Comparison of ENCODE assay signal across 9 cellular contexts in genomic region chr16:72467157-72467759, GRCh38.
DNase-seq lines count a peak whose midpoint lies in the region; TF ChIP-seq lines count a peak whose summit lies in the region.
"Had no signal": no experiment of that assay in that cellular context is flagged by ENCODE, and none has a peak within 500 bp of the region (broad histone marks: within the 10 kb centered on the region; RNA-seq: fewer than 3 reads in every experiment).

No MANE protein-coding gene starts in this region.

- H4K20me1 ChIP-seq in MM.1S (ENCODE audit: insufficient read depth, low read length), result no peaks in the 10 kb centered on the region

- H3F3A ChIP-seq in MM.1S (ENCODE audit: insufficient read depth, low read length), result no peaks in the 10 kb centered on the region

- H3K27ac ChIP-seq in MM.1S (ENCODE audit: low read length) (no peak overlapping the region), testis (no peak overlapping the region)

- no peaks in the 10 kb centered on the region for H3K9me2 ChIP-seq in MM.1S (replicated peaks; ENCODE audit: insufficient read depth, low read length)

- intact Hi-C loops in testis (cut with DNase I; ENCODE audit: low total_unique reads), result no loop called here

- TF ChIP-seq CTCF in MM.1S (IDR thresholded peaks at IDR 0.05; ENCODE audit: low read length) (peak; percentile 47), testis (IDR thresholded peaks at IDR 0.05) (peak in 2 of 3 experiments; percentile 51 to 54)

- WGBS in testis, 2 donors, result 37 to 40% methylated on average over 3 of the region's 3 CpGs

- H3K27me3 Mint-ChIP-seq in T-helper 2 cell treated with Interferon-gamma antibody and Interleukin-4, amounts not matched to agents 5 μg/mL and 100 μg/mL, for 36 hours (ENCODE audit: low read depth), result no peaks in the 10 kb centered on the region
- H3K27me3 Mint-ChIP-seq: CD4-positive, CD25-positive, alpha-beta regulatory T cell had no signal

- H3K4me1 ChIP-seq in MM.1S (ENCODE audit: low read length) (no peaks in the 10 kb centered on the region), testis (no peaks in the 10 kb centered on the region)

- H3K9me3 Mint-ChIP-seq in T-helper 2 cell treated with Interferon-gamma antibody and Interleukin-4, amounts not matched to agents 5 μg/mL and 100 μg/mL, for 36 hours, result no peaks in the 10 kb centered on the region

- no peak overlapping the region for H3K4me3 ChIP-seq in MM.1S (ENCODE audit: low read length)
- H3K4me3 ChIP-seq in testis, result no peak overlapping the region

- peak; percentile 9 for DNase-seq in NCI-H510A treated with DMSO at 0.1 percent for 48 hours (lab: John Stamatoyannopoulos, UW)
- DNase-seq in NCI-H510A (lab: John Stamatoyannopoulos, UW), result no peak
- DNase-seq in MM.1S, result peak; percentile 44
- DNase-seq in SKM-1 treated with dmso at 0.1 percent for 144 hours (lab: John Stamatoyannopoulos, UW; ENCODE audit: unreplicated experiment), result peak; percentile 49
- peak; percentile 80 for DNase-seq in globus pallidus (ENCODE audit: low spot score)
- DNase-seq in testis, result peak; percentile 21
- DNase-seq in 8988T, result no peak
- DNase-seq in T-helper 2 cell treated with Interferon-gamma antibody and Interleukin-4, amounts not matched to agents 5 μg/mL and 100 μg/mL, for 36 hours (ENCODE audit: low spot score), result no peak

- no peak overlapping the region for H2AFZ ChIP-seq in MM.1S (ENCODE audit: low read length)

- no peaks in the 10 kb centered on the region for H3K4me1 Mint-ChIP-seq in T-helper 2 cell treated with Interferon-gamma antibody and Interleukin-4, amounts not matched to agents 5 μg/mL and 100 μg/mL, for 36 hours (ENCODE audit: low read depth)
- H3K4me1 Mint-ChIP-seq: CD4-positive, CD25-positive, alpha-beta regulatory T cell had no signal

- no peak overlapping the region for H3K4me3 Mint-ChIP-seq in T-helper 2 cell treated with Interferon-gamma antibody and Interleukin-4, amounts not matched to agents 5 μg/mL and 100 μg/mL, for 36 hours
- H3K4me3 Mint-ChIP-seq: CD4-positive, CD25-positive, alpha-beta regulatory T cell had no signal

- H3K9me3 ChIP-seq in MM.1S (replicated peaks; ENCODE audit: insufficient read depth, low read length) (no peaks in the 10 kb centered on the region), testis (no peaks in the 10 kb centered on the region)

- H3K36me3 ChIP-seq in MM.1S (replicated peaks; ENCODE audit: insufficient read depth, low read length) (no peaks in the 10 kb centered on the region), testis (ENCODE audit: low read depth, missing control alignments) (no peaks in the 10 kb centered on the region)

- H3K36me3 Mint-ChIP-seq in T-helper 2 cell treated with Interferon-gamma antibody and Interleukin-4, amounts not matched to agents 5 μg/mL and 100 μg/mL, for 36 hours (ENCODE audit: low read depth), result no peaks in the 10 kb centered on the region
- H3K36me3 Mint-ChIP-seq: CD4-positive, CD25-positive, alpha-beta regulatory T cell had no signal

- H3K27ac Mint-ChIP-seq in T-helper 2 cell treated with Interferon-gamma antibody and Interleukin-4, amounts not matched to agents 5 μg/mL and 100 μg/mL, for 36 hours, result no peak overlapping the region
- H3K27ac Mint-ChIP-seq: CD4-positive, CD25-positive, alpha-beta regulatory T cell had no signal

- no peak overlapping the region for H3K9ac ChIP-seq in MM.1S (ENCODE audit: low read length)

- no peak overlapping the region for H3K4me2 ChIP-seq in MM.1S (ENCODE audit: low read depth, low read length)

- H3K79me2 ChIP-seq in MM.1S (ENCODE audit: low read length), result no peaks in the 10 kb centered on the region

- H3K27me3 ChIP-seq in MM.1S (replicated peaks; ENCODE audit: insufficient read depth, low read length), result no peaks in the 10 kb centered on the region
- no peaks in the 10 kb centered on the region for H3K27me3 ChIP-seq in testis

- no peak for TF ChIP-seq POLR2A in testis (IDR thresholded peaks at IDR 0.05)

Comparison
In these comparisons a context has a peak if more than half of its experiments do, and no peak if none do; other contexts are left out.
1. DNase-seq: peak in NCI-H510A treated with DMSO at 0.1 percent for 48 hours (single experiment), MM.1S (single experiment), SKM-1 treated with dmso at 0.1 percent for 144 hours (single experiment), globus pallidus (single experiment) and testis (single experiment); none in NCI-H510A (single experiment), 8988T (single experiment) and T-helper 2 cell treated with Interferon-gamma antibody and Interleukin-4, amounts not matched to agents 5 μg/mL and 100 μg/mL, for 36 hours (single experiment).